Comparison of ENCODE assay signal across 14 cellular contexts in genomic region chr6:109015185-109015584, GRCh38.
A peak's percentile ranks its signal among the peaks of the same experiment; 100 is the strongest.
DNase-seq lines count a peak whose midpoint lies in the region; ATAC-seq, FAIRE-seq and TF ChIP-seq lines count a peak whose summit lies in the region.
"Had no signal": no experiment of that assay in that cellular context is flagged by ENCODE, and none has a peak within 500 bp of the region (broad histone marks: within the 10 kb centered on the region; RNA-seq: fewer than 3 reads in every experiment).

No MANE protein-coding gene starts in this region.

- in situ Hi-C loops in SK-MEL-5 (cut with HindIII; ENCODE audit: low pct_unique_long_range_greater_than_20kb, low sequenced_read_pairs): no loop called here

- H3K4me1 ChIP-seq in Loucy (ENCODE audit: insufficient read depth, low read length, poor library complexity, severe bottlenecking): peaks cover 41% of the 10 kb centered on the region
- peaks cover 21% of the 10 kb centered on the region for H3K4me1 ChIP-seq in keratinocyte (ENCODE audit: control insufficient read depth, extremely low read depth, insufficient read depth, low read length)

- peaks cover 5% of the 10 kb centered on the region; the same call in 1 of the 2 replicates for H3K79me2 ChIP-seq in Loucy (ENCODE audit: insufficient read depth, low read length)
- H3K79me2 ChIP-seq in keratinocyte (ENCODE audit: control insufficient read depth, insufficient read depth, low read length): no peaks in the 10 kb centered on the region

- H3K4me2 ChIP-seq in Loucy (ENCODE audit: low read depth, low read length, poor library complexity, severe bottlenecking) (no peak overlapping the region), keratinocyte (ENCODE audit: control insufficient read depth, extremely low read depth, insufficient read depth, low read depth, low read length) (peak overlapping the region; percentile 67)

- no peaks in the 10 kb centered on the region for H3K27me3 ChIP-seq in Loucy (ENCODE audit: insufficient read depth, low read length, poor library complexity, severe bottlenecking)
- no peaks in the 10 kb centered on the region for H3K27me3 ChIP-seq in keratinocyte (ENCODE audit: control insufficient read depth, extremely low read depth, insufficient read depth, low read length)

- no peaks in the 10 kb centered on the region for H3K9me2 ChIP-seq in Loucy (replicated peaks; ENCODE audit: low read depth, low read length)

- no peak for ATAC-seq in HG03521 (IDR thresholded peaks at IDR 0.05; ENCODE audit: unreplicated experiment)
- ATAC-seq: PC-3 had no signal

- TF ChIP-seq CTCF in Loucy (conservative IDR thresholded peaks at IDR 0.05; ENCODE audit: low read length) (no peak), keratinocyte (optimal IDR thresholded peaks at IDR 0.05 in 1 of 3, IDR thresholded peaks at IDR 0.05 in 1 of 3, conservative IDR thresholded peaks at IDR 0.05 in 1 of 3; ENCODE audit: extremely low read depth in 1 of 3, insufficient read depth in 2 of 3, low read length in 3 of 3) (no peak)

- no peaks in the 10 kb centered on the region for H3K9me3 ChIP-seq in Loucy (ENCODE audit: insufficient read depth, low read depth, low read length)
- H3K9me3 ChIP-seq in keratinocyte (ENCODE audit: control insufficient read depth, low read depth, low read length): no peaks in the 10 kb centered on the region

- no peaks in the 10 kb centered on the region for H3K9me1 ChIP-seq in keratinocyte (ENCODE audit: control insufficient read depth, extremely low read depth, insufficient read depth, low read length)

- H3K27ac ChIP-seq in keratinocyte (ENCODE audit: control insufficient read depth, insufficient read depth, low read length) (peak overlapping the region; percentile 59), substantia nigra (ENCODE audit: low read depth, low read length, poor library complexity, severe bottlenecking) (peak overlapping the region; percentile 7)
- H3K27ac ChIP-seq: C4-2B had no signal

- DNase-seq in SK-MEL-5 (ENCODE audit: low read depth, low spot score): peak; percentile 26
- peak; percentile 36 for DNase-seq in keratinocyte (ENCODE audit: low read depth, low spot score)
- DNase-seq in substantia nigra (lab: John Stamatoyannopoulos, UW): no peak
- no peak for DNase-seq in ureter (ENCODE audit: low spot score)
- no peak for DNase-seq in NCI-H128 (lab: John Stamatoyannopoulos, UW; ENCODE audit: unreplicated experiment)
- DNase-seq: amygdala, NCI-H446 treated with DMSO at 0.1 percent for 48 hours, nucleus accumbens, PC-3, T-helper 1 cell had no signal

- peak; percentile 84 for FAIRE-seq in keratinocyte (lab: Jason Lieb, UNC)

- H3K36me3 ChIP-seq in Loucy (ENCODE audit: insufficient read depth, low read length) (no peaks in the 10 kb centered on the region), keratinocyte (ENCODE audit: control insufficient read depth in 2 of 2, extremely low read depth in 1 of 2, insufficient read depth in 2 of 2, low read length in 2 of 2) (no peaks in the 10 kb centered on the region)

- no peaks in the 10 kb centered on the region for H3F3A ChIP-seq in Loucy (ENCODE audit: low read depth)

- H2AFZ ChIP-seq in Loucy (ENCODE audit: low read length) (no peak overlapping the region), keratinocyte (ENCODE audit: control insufficient read depth, low read length) (peak overlapping the region; percentile 64)

- dilution Hi-C loops in keratinocyte (cut with MboI; ENCODE audit: extremely low pct_ligation_motif_present, low sequenced_read_pairs): no loop called here

- H4K20me1 ChIP-seq in Loucy (ENCODE audit: insufficient read depth, low read length, poor library complexity, severe bottlenecking) (no peaks in the 10 kb centered on the region), keratinocyte (ENCODE audit: control insufficient read depth, extremely low read depth, insufficient read depth, low read length) (no peaks in the 10 kb centered on the region)

- H3K4me3 ChIP-seq in Loucy (ENCODE audit: low read length, poor library complexity, severe bottlenecking) (no peak overlapping the region), keratinocyte (ENCODE audit: control insufficient read depth in 2 of 3, extremely low read depth in 1 of 3, insufficient read depth in 2 of 3, low read depth in 1 of 3, low read length in 3 of 3) (peak overlapping the region in 1 of 3 experiments; percentile 29)
- H3K4me3 ChIP-seq: lung had no signal

- peak overlapping the region; percentile 21 for H3K9ac ChIP-seq in Loucy (ENCODE audit: low read depth, low read length, poor library complexity, severe bottlenecking)
- H3K9ac ChIP-seq in keratinocyte (ENCODE audit: control insufficient read depth, extremely low read depth, insufficient read depth, low read length): peak overlapping the region; percentile 40

Comparison
In these comparisons a context has a peak if more than half of its experiments do, and no peak if none do; other contexts are left out.
1. DNase-seq: peak in SK-MEL-5 (single experiment) and keratinocyte (single experiment); none in substantia nigra (0 of 49), ureter (single experiment) and NCI-H128 (single experiment).